1 cellular context compared by ENCODE assay signal in genomic region chr11:1230121-1230455, GRCh38.
TF ChIP-seq lines count a peak whose summit lies in the region.

No MANE protein-coding gene starts in this region.

TF ChIP-seq in HepG2, 621 proteins besides CTCF, POLR2A, EP300 and RAD21:
- TF ChIP-seq JDP2 (CRISPR knock-in tag; IDR thresholded peaks at IDR 0.05; ENCODE audit: borderline replicate concordance) (no peak), DR1 (CRISPR knock-in tag; IDR thresholded peaks at IDR 0.05) (no peak), RNF2 (conservative IDR thresholded peaks at IDR 0.05; ENCODE audit: low read depth) (no peak), ZNF512B (CRISPR knock-in tag; IDR thresholded peaks at IDR 0.05; ENCODE audit: borderline replicate concordance) (no peak), ATF6 (CRISPR knock-in tag; conservative IDR thresholded peaks at IDR 0.05) (no peak), FOXK1 (CRISPR knock-in tag; IDR thresholded peaks at IDR 0.05; ENCODE audit: borderline replicate concordance, low read depth) (no peak), SIN3A (IDR thresholded peaks at IDR 0.05; ENCODE audit: borderline replicate concordance, low read depth, low read length) (no peak), PRDM15 (CRISPR knock-in tag; IDR thresholded peaks at IDR 0.05) (no peak), ZNF136 (CRISPR knock-in tag; IDR thresholded peaks at IDR 0.05; ENCODE audit: low read depth) (no peak), MAX (IDR thresholded peaks at IDR 0.05) (no peak)
